9 cellular contexts compared by ENCODE assay signal in genomic region chr1:18945401-18945849, GRCh38. TPM values are rescaled to one million over a fixed set of nuclear protein-coding genes. Genes with fewer than 3 reads are reported as not detected.
DNase-seq lines count a peak whose midpoint lies in the region; ATAC-seq, FAIRE-seq and TF ChIP-seq lines count a peak whose summit lies in the region.
"Had no signal": no experiment of that assay in that cellular context is flagged by ENCODE, and none has a peak within 500 bp of the region (broad histone marks: within the 10 kb centered on the region; RNA-seq: fewer than 3 reads in every experiment).

No MANE protein-coding gene starts in this region.

- no peaks in the 10 kb centered on the region for H3K27me3 Mint-ChIP-seq in CD8-positive, alpha-beta T cell (ENCODE audit: low read depth)
- peaks cover 10% of the 10 kb centered on the region for H3K27me3 Mint-ChIP-seq in nephron (ENCODE audit: low read depth)

- peaks cover 82% of the 10 kb centered on the region for H3K4me1 ChIP-seq in CD8-positive, alpha-beta T cell (ENCODE audit: insufficient read depth, low read length)
- peaks cover 20 to 39% (median 32%) of the 10 kb centered on the region in 4 experiments for H3K4me1 ChIP-seq in H1 (replicated peaks in 1 of 4; ENCODE audit: control insufficient read depth in 3 of 4, insufficient read depth in 4 of 4, low read length in 3 of 4)

- H3K27ac Mint-ChIP-seq in CD8-positive, alpha-beta T cell: peak overlapping the region; percentile 45
- peak overlapping the region; percentile 94 to 98 (median 94) for H3K27ac Mint-ChIP-seq in nephron

- no peak for TF ChIP-seq CTCF in CD8-positive, alpha-beta T cell (IDR thresholded peaks at IDR 0.05)
- TF ChIP-seq CTCF in H1 (IDR thresholded peaks at IDR 0.05; ENCODE audit: control extremely low read depth in 1 of 3, insufficient read depth in 1 of 3, low read depth in 1 of 3, low read length in 3 of 3): no peak
- TF ChIP-seq CTCF in nephron (IDR thresholded peaks at IDR 0.05; ENCODE audit: unreplicated experiment in 3 of 3): no peak

- H2BK120ac ChIP-seq in H1 (replicated peaks; ENCODE audit: low read depth, low read length): no peak overlapping the region

- CTCF ChIA-PET in CD8-positive, alpha-beta T cell (lab: Charles Lee): interaction anchor here (0.9 to 2.2 kb wide), 5 partner anchors 18 to 42 kb away, joined by 3 to 8 read pairs (median 4); no protein-coding TSS in a partner anchor
- CTCF ChIA-PET in H1 (lab: Charles Lee; ENCODE audit: partially characterized antibody): interaction anchor here (0.6 to 12.8 kb wide), 14 partner anchors 8 to 1021 kb away, joined by 3 to 105 read pairs (median 3); partner anchors contain the start of gene ALDH4A1

- intact Hi-C loops in CD8-positive, alpha-beta T cell (cut with DNase I, micrococcal nuclease): no loop called here

- no peak overlapping the region for H3K27ac ChIP-seq in CD8-positive, alpha-beta T cell (ENCODE audit: low read depth, low read length)
- no peak overlapping the region for H3K27ac ChIP-seq in H1 (ENCODE audit: low read depth, low read length)

- 71% methylated on average over 14 of the region's 14 CpGs; no CpG with 5 or more reads in 1 of the 2 experiments for WGBS in H1 (ENCODE audit: extremely low coverage in 1 of 2, insufficient coverage in 1 of 2, insufficient read length in 1 of 2, insufficient replicate concordance in 2 of 2, low coverage in 1 of 2, low lambda C conversion rate in 2 of 2, missing lambda C conversion rate in 1 of 2), 2 experiments

- no peak for TF ChIP-seq RAD21 in H1 (IDR thresholded peaks at IDR 0.05 in 1 of 2, conservative IDR thresholded peaks at IDR 0.05 in 1 of 2; ENCODE audit: low read depth in 2 of 2, low read length in 2 of 2)

- no peak overlapping the region; the same call in 1 of the 2 replicates for H2AK5ac ChIP-seq in H1 (ENCODE audit: low read depth, low read length)

- H3K27me3 ChIP-seq in CD8-positive, alpha-beta T cell (ENCODE audit: insufficient read depth, low read length): no peaks in the 10 kb centered on the region
- no peaks in the 10 kb centered on the region for H3K27me3 ChIP-seq in H1 (replicated peaks in 1 of 4; ENCODE audit: control insufficient read depth in 3 of 4, extremely low read depth in 1 of 4, insufficient read depth in 3 of 4, low read length in 3 of 4)

- peak overlapping the region; percentile 15 for H3K4me3 Mint-ChIP-seq in CD8-positive, alpha-beta T cell
- H3K4me3 Mint-ChIP-seq in nephron: peak overlapping the region; percentile 40 to 69 (median 64)

- H3K4me1 Mint-ChIP-seq in CD8-positive, alpha-beta T cell (ENCODE audit: low read depth): peaks cover 86% of the 10 kb centered on the region
- peaks cover 89% of the 10 kb centered on the region for H3K4me1 Mint-ChIP-seq in nephron

- H4K8ac ChIP-seq in H1 (ENCODE audit: extremely low read depth, insufficient read depth, low read length): no peak overlapping the region

- TF ChIP-seq EP300 in H1 (IDR thresholded peaks at IDR 0.05; ENCODE audit: borderline replicate concordance in 1 of 2, low read depth in 2 of 2, low read length in 2 of 2): no peak

- H2AFZ ChIP-seq in H1 (ENCODE audit: low read length): no peak overlapping the region

- peak overlapping the region; percentile 56; the same call in 1 of the 2 replicates for H2BK5ac ChIP-seq in H1 (ENCODE audit: low read depth, low read length)

- 0 out of 2 replicates have a peak, but pooled peaks cover 3% of the 10 kb centered on the region for H3K23me2 ChIP-seq in H1 (ENCODE audit: low read depth, low read length)

- no peaks in the 10 kb centered on the region for H3K9me3 ChIP-seq in CD8-positive, alpha-beta T cell (ENCODE audit: low read length)
- no peaks in the 10 kb centered on the region for H3K9me3 ChIP-seq in H1 (ENCODE audit: insufficient read depth in 2 of 2, low read depth in 1 of 2, low read length in 1 of 2)

- H3K4ac ChIP-seq in H1 (replicated peaks; ENCODE audit: insufficient read length, low read depth, low read length): no peak overlapping the region

- ATAC-seq in CD8-positive, alpha-beta T cell: no peak
- ATAC-seq in GM21390 (IDR thresholded peaks at IDR 0.05; ENCODE audit: unreplicated experiment): no peak
- ATAC-seq in GM19397 (IDR thresholded peaks at IDR 0.05; ENCODE audit: unreplicated experiment): no peak

- POLR2A ChIA-PET in CD8-positive, alpha-beta T cell (lab: Charles Lee): interaction anchor here (1.1 to 2.9 kb wide), 5 partner anchors 17 to 129 kb away, joined by 3 to 9 read pairs (median 4); partner anchors contain the start of gene ALDH4A1
- POLR2A ChIA-PET in H1 (lab: Charles Lee; ENCODE audit: partially characterized antibody): interaction anchor here (1.1 to 2.9 kb wide), 5 partner anchors 9 to 114 kb away, joined by 3 to 28 read pairs (median 4); partner anchors contain the start of gene IFFO2

- H3K79me1 ChIP-seq in H1 (ENCODE audit: low read depth, low read length): peaks cover 3% of the 10 kb centered on the region; the same call in 1 of the 2 replicates

- TF ChIP-seq POLR2A in H1 (IDR thresholded peaks at IDR 0.05; ENCODE audit: control extremely low read depth in 1 of 2, low read depth in 2 of 2, low read length in 2 of 2): no peak

- H3K9me3 Mint-ChIP-seq in CD8-positive, alpha-beta T cell: no peaks in the 10 kb centered on the region
- no peaks in the 10 kb centered on the region for H3K9me3 Mint-ChIP-seq in nephron

- no peak overlapping the region for H3K14ac ChIP-seq in H1 (ENCODE audit: insufficient read length)

- H3K56ac ChIP-seq in H1 (replicated peaks; ENCODE audit: insufficient read length, low read depth, low read length): no peak overlapping the region

- H3K36me3 Mint-ChIP-seq in CD8-positive, alpha-beta T cell: peaks cover 5% of the 10 kb centered on the region
- no peaks in the 10 kb centered on the region for H3K36me3 Mint-ChIP-seq in nephron (ENCODE audit: low read depth)

- no peak overlapping the region for H4K91ac ChIP-seq in H1 (replicated peaks; ENCODE audit: insufficient read length, low read length)

- H2BK20ac ChIP-seq in H1 (ENCODE audit: low read length): peak overlapping the region; percentile 26; the same call in 1 of the 2 replicates

- no peak overlapping the region for H4K5ac ChIP-seq in H1 (ENCODE audit: insufficient read length, low read depth, low read length)

- no peak overlapping the region for H3K18ac ChIP-seq in H1 (ENCODE audit: extremely low read depth, low read length)

- no peak overlapping the region for H3K4me3 ChIP-seq in CD8-positive, alpha-beta T cell (ENCODE audit: low read depth, low read length)
- no peak overlapping the region for H3K4me3 ChIP-seq in H1 (ENCODE audit: extremely low read depth in 1 of 4, insufficient read depth in 2 of 4, low read depth in 3 of 4, low read length in 4 of 4)

- H2BK12ac ChIP-seq in H1 (ENCODE audit: low read depth, low read length): 0 out of 2 replicates have a peak overlapping the region, but pooled peaks have one; percentile 19

- no peaks in the 10 kb centered on the region for H3K36me3 ChIP-seq in CD8-positive, alpha-beta T cell (ENCODE audit: insufficient read depth, low read length)
- H3K36me3 ChIP-seq in H1 (ENCODE audit: control insufficient read depth in 2 of 4, insufficient read depth in 4 of 4, low read length in 3 of 4): no peaks in the 10 kb centered on the region

- peak overlapping the region; percentile 40; the same call in 1 of the 2 replicates for H2BK15ac ChIP-seq in H1 (ENCODE audit: low read length)

- DNase-seq in CD8-positive, alpha-beta T cell: no peak
- DNase-seq in NCI-H69 (lab: John Stamatoyannopoulos, UW) (peak; percentile 70), H1 (ENCODE audit: low read depth in 1 of 2, low spot score in 2 of 2) (peak in 1 of 2 experiments; percentile 68), germinal center (ENCODE audit: low spot score) (no peak), NCI-H510A (lab: John Stamatoyannopoulos, UW) (no peak)
- DNase-seq: NCI-H1436 had no signal

- no peak overlapping the region for H3K9ac ChIP-seq in H1 (replicated peaks in 1 of 4; ENCODE audit: extremely low read depth in 1 of 4, low read depth in 3 of 4, low read length in 3 of 4)

- H3K23ac ChIP-seq in H1 (ENCODE audit: insufficient read length): no peak overlapping the region

- H4K20me1 ChIP-seq in H1 (replicated peaks in 1 of 2; ENCODE audit: control insufficient read depth in 1 of 2, insufficient read depth in 2 of 2, low read length in 2 of 2): no peaks in the 10 kb centered on the region

- no peak overlapping the region; a peak in 1 of 4 replicates for H3K4me2 ChIP-seq in H1 (ENCODE audit: insufficient read depth in 1 of 2, low read depth in 2 of 2, low read length in 2 of 2)

- H3K79me2 ChIP-seq in H1 (ENCODE audit: control insufficient read depth in 1 of 2, insufficient read depth in 2 of 2, low read length in 2 of 2): no peaks in the 10 kb centered on the region

- FAIRE-seq in H1 (lab: Jason Lieb, UNC): no peak

TF ChIP-seq in H1, 55 proteins besides CTCF, POLR2A, EP300 and RAD21:
- TF ChIP-seq SIN3A (conservative IDR thresholded peaks at IDR 0.05 in 1 of 2, IDR thresholded peaks at IDR 0.05 in 1 of 2; ENCODE audit: low read depth in 1 of 2, low read length in 2 of 2) (0 out of 4 replicates have a peak, but pooled peaks of 1 of the 2 experiments have one; percentile 33), RBBP5 (IDR thresholded peaks at IDR 0.05; ENCODE audit: borderline replicate concordance, low read depth, low read length) (no peak)

RNA-seq across cellular contexts. Expression of gene IFFO2, which starts 11.1 kb away (rescaled TPM):
- total RNA-seq in CD8-positive, alpha-beta T cell: 100 to 1,000 TPM in 1 of 2 experiments, 10 to 100 TPM in 1; 92.6 to 107 TPM
- 8.7 and 10.4 TPM in 2 replicates for total RNA-seq in H1 (2021; fragmentation: NEBNext Ultra II Directional; extraction: Animal tissue kit (Norgen Biotek cat#: 25700))
- 6.6 and 13.7 TPM in 2 replicates for polyA plus RNA-seq in H1 (2011; rRNA removed)
- 5.2 TPM for polyA plus RNA-seq in H1 (2011; cell fraction: cytosol; rRNA removed)
- 8.2 TPM for polyA plus RNA-seq in H1 (2011; cell fraction: nucleus; rRNA removed)
- polyA plus RNA-seq in H1 (2012, experiment 1 of 2): 4.2 to 6.0 TPM (median 5.4 TPM) in 4 replicates
- polyA plus RNA-seq in H1 (2012, experiment 2 of 2): 5.2 TPM
- 3.5 TPM for polyA plus RNA-seq in H1 (2013, experiment 1 of 2)
- polyA plus RNA-seq in H1 (2013, experiment 2 of 2): 3.6 TPM
- polyA minus RNA-seq in H1 (2011; rRNA and poly(A)+ RNA removed): 4.0 and 4.8 TPM in 2 replicates
- 4.8 TPM for polyA minus RNA-seq in H1 (2011; cell fraction: cytosol; rRNA and poly(A)+ RNA removed)
- 2.6 TPM for polyA minus RNA-seq in H1 (2011; cell fraction: nucleus; rRNA and poly(A)+ RNA removed)

RNA-seq across cellular contexts. Expression of gene ALDH4A1, which starts 43.1 kb away (rescaled TPM):
- total RNA-seq in CD8-positive, alpha-beta T cell: 1 to 10 TPM; 1.0 to 1.3 TPM
- total RNA-seq in H1 (2021; fragmentation: NEBNext Ultra II Directional; extraction: Animal tissue kit (Norgen Biotek cat#: 25700)): 29.4 and 30.3 TPM in 2 replicates
- polyA plus RNA-seq in H1 (2011; rRNA removed): 35.9 and 57.4 TPM in 2 replicates
- polyA plus RNA-seq in H1 (2011; cell fraction: cytosol; rRNA removed): 61.4 TPM
- 95.8 TPM for polyA plus RNA-seq in H1 (2011; cell fraction: nucleus; rRNA removed)
- 25.3 to 32.9 TPM (median 31.9 TPM) in 4 replicates for polyA plus RNA-seq in H1 (2012, experiment 1 of 2)
- 35.0 TPM for polyA plus RNA-seq in H1 (2012, experiment 2 of 2)
- polyA plus RNA-seq in H1 (2013, experiment 1 of 2): 18.9 TPM
- 16.0 TPM for polyA plus RNA-seq in H1 (2013, experiment 2 of 2)
- polyA minus RNA-seq in H1 (2011; rRNA and poly(A)+ RNA removed): 20.3 and 22.0 TPM in 2 replicates
- polyA minus RNA-seq in H1 (2011; cell fraction: cytosol; rRNA and poly(A)+ RNA removed): 21.8 TPM
- 21.5 TPM for polyA minus RNA-seq in H1 (2011; cell fraction: nucleus; rRNA and poly(A)+ RNA removed)

Comparison
In these comparisons a context has a peak if more than half of its experiments do, and no peak if none do; other contexts are left out.
1. RNA of gene ALDH4A1, which starts 43.1 kb away (total RNA-seq): 29.4 to 30.3 TPM in H1; 1.0 to 1.3 TPM in CD8-positive, alpha-beta T cell; every median in the first group is over 10 times any median in the second.